20 cellular contexts compared by ENCODE assay signal in the genomic region with DNA sequence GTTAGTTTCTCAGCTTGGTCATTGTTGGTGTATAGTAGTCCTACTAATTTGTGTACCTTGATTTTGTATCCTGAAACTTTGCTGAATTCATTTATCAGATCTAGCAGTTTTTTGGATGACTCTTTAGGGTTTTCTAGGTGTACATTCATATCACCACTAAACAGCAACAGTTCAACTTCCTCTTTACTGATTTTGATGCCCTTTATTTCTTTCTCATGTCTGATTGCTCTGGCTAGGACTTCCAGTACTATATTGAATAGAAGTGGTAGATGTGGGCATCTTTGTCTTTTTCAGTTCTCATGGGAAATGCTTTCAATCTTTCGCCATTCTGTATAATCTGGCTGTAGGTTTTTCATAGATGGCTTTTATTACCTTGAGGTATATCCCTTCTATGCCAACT.
DNase-seq lines count a peak whose midpoint lies in the region; ATAC-seq and TF ChIP-seq lines count a peak whose summit lies in the region.
"Had no signal": no experiment of that assay in that cellular context is flagged by ENCODE, and none has a peak within 500 bp of the region (broad histone marks: within the 10 kb centered on the region; RNA-seq: fewer than 3 reads in every experiment).

No MANE protein-coding gene starts in this region.

- no peak overlapping the region for H3K27ac ChIP-seq in foreskin keratinocyte
- H3K27ac ChIP-seq: 22Rv1, HL-60 had no signal

- peaks cover 3% of the 10 kb centered on the region for H3K27me3 ChIP-seq in foreskin keratinocyte

- TF ChIP-seq CTCF in foreskin keratinocyte (conservative IDR thresholded peaks at IDR 0.05) = no peak

- no peaks in the 10 kb centered on the region for H3K36me3 Mint-ChIP-seq in stimulated activated effector memory CD8-positive, alpha-beta T cell treated with anti-CD3 and anti-CD28 coated beads, Interleukin-12 subunit alpha, Interleukin-12 subunit beta, amount 100 ng/mL, for 72 hours
- H3K36me3 Mint-ChIP-seq in immature natural killer cell = no peaks in the 10 kb centered on the region
- H3K36me3 Mint-ChIP-seq: CD14-positive monocyte; CD8-positive, alpha-beta T cell had no signal

- no peaks in the 10 kb centered on the region for H3K4me1 ChIP-seq in foreskin keratinocyte

- no peak for DNase-seq in stimulated activated effector memory CD8-positive, alpha-beta T cell treated with anti-CD3 and anti-CD28 coated beads, Interleukin-12 subunit alpha, Interleukin-12 subunit beta, amount 100 ng/mL, for 72 hours (ENCODE audit: low spot score in 2 of 2)
- DNase-seq in foreskin keratinocyte (no peak), immature natural killer cell (no peak), NCI-H2107 treated with DMSO at 0.1 percent for 48 hours (lab: John Stamatoyannopoulos, UW; ENCODE audit: unreplicated experiment) (no peak), mesenteric fat pad (ENCODE audit: low spot score) (no peak)
- DNase-seq: CD8-positive, alpha-beta T cell; COR-L47; DMS153; DMS79 treated with DMSO at 0.1 percent for 48 hours; EL; GOT3; H9; IMR-90; KBM-7 had no signal

- H3K4me1 Mint-ChIP-seq in stimulated activated effector memory CD8-positive, alpha-beta T cell treated with anti-CD3 and anti-CD28 coated beads, Interleukin-12 subunit alpha, Interleukin-12 subunit beta, amount 100 ng/mL, for 72 hours = no peaks in the 10 kb centered on the region
- H3K4me1 Mint-ChIP-seq in immature natural killer cell = no peaks in the 10 kb centered on the region
- H3K4me1 Mint-ChIP-seq: CD14-positive monocyte, H9 had no signal

- no peak overlapping the region for H3K4me3 Mint-ChIP-seq in stimulated activated effector memory CD8-positive, alpha-beta T cell treated with anti-CD3 and anti-CD28 coated beads, Interleukin-12 subunit alpha, Interleukin-12 subunit beta, amount 100 ng/mL, for 72 hours
- no peak overlapping the region for H3K4me3 Mint-ChIP-seq in immature natural killer cell
- H3K4me3 Mint-ChIP-seq: CD14-positive monocyte; CD8-positive, alpha-beta T cell; H9 had no signal

- H3K27ac Mint-ChIP-seq in stimulated activated effector memory CD8-positive, alpha-beta T cell treated with anti-CD3 and anti-CD28 coated beads, Interleukin-12 subunit alpha, Interleukin-12 subunit beta, amount 100 ng/mL, for 72 hours = no peak overlapping the region
- H3K27ac Mint-ChIP-seq in immature natural killer cell = no peak overlapping the region
- H3K27ac Mint-ChIP-seq: CD14-positive monocyte; CD8-positive, alpha-beta T cell; H9 had no signal

- H3K9me3 Mint-ChIP-seq in stimulated activated effector memory CD8-positive, alpha-beta T cell treated with anti-CD3 and anti-CD28 coated beads, Interleukin-12 subunit alpha, Interleukin-12 subunit beta, amount 100 ng/mL, for 72 hours = peaks cover 3% of the 10 kb centered on the region
- peaks cover 6 to 19% (median 10%) of the 10 kb centered on the region in 6 donors for H3K9me3 Mint-ChIP-seq in immature natural killer cell

- H3K27me3 Mint-ChIP-seq in immature natural killer cell (ENCODE audit: low read depth in 3 of 3) = peaks cover 7 to 20% (median 11%) of the 10 kb centered on the region in 3 donors

- ATAC-seq in GM18502 (IDR thresholded peaks at IDR 0.05; ENCODE audit: poor library complexity, unreplicated experiment) = peak; percentile 71
- ATAC-seq in HG02884 (IDR thresholded peaks at IDR 0.05; ENCODE audit: unreplicated experiment) = peak; percentile 52
- ATAC-seq in HG03565 (IDR thresholded peaks at IDR 0.05; ENCODE audit: unreplicated experiment) = peak; percentile 71
- peak; percentile 46 for ATAC-seq in stimulated activated effector memory CD8-positive, alpha-beta T cell treated with anti-CD3 and anti-CD28 coated beads, Interleukin-12 subunit alpha, Interleukin-12 subunit beta, amount 100 ng/mL, for 72 hours
- ATAC-seq in foreskin keratinocyte = no peak
- ATAC-seq: CD8-positive, alpha-beta T cell had no signal
